1 cellular context compared by ENCODE assay signal in the genomic region with DNA sequence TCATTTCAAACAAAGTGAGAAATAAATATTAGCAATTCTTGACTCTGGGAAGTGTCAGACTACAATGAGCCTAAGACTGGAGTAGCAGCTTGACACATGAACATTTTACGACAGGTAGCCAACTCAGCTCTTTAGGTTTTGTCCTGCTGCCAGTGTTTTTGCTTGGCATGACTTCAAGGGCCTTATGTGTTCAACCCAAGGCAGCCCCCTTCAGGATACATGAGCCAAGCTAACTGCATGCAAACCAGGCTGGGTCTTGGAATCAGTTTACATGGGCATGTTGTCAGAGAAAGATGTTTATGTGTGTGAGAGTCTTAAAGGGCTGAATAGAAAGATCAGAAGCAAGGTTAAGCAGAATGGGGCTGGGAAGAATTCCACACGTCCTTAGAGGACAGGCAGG.
TF ChIP-seq lines count a peak whose summit lies in the region.

No MANE protein-coding gene starts in this region.

TF ChIP-seq in SK-N-SH treated with all-trans-retinoic acid at 6 μM for 48 hours, 23 proteins besides CTCF, POLR2A, EP300 and RAD21 (continued from another document):
- TF ChIP-seq, protein P1, sequence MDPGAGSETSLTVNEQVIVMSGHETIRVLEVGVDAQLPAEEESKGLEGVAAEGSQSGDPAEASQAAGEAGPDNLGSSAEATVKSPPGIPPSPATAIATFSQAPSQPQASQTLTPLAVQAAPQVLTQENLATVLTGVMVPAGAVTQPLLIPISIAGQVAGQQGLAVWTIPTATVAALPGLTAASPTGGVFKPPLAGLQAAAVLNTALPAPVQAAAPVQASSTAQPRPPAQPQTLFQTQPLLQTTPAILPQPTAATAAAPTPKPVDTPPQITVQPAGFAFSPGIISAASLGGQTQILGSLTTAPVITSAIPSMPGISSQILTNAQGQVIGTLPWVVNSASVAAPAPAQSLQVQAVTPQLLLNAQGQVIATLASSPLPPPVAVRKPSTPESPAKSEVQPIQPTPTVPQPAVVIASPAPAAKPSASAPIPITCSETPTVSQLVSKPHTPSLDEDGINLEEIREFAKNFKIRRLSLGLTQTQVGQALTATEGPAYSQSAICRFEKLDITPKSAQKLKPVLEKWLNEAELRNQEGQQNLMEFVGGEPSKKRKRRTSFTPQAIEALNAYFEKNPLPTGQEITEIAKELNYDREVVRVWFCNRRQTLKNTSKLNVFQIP (CRISPR knock-in tag; IDR thresholded peaks at IDR 0.05; ENCODE audit: borderline replicate concordance, low read depth): no peak
